11 cellular contexts compared by ENCODE assay signal in genomic region chr1:85297538-85297854, GRCh38. TPM values are rescaled to one million over a fixed set of nuclear protein-coding genes. Genes with fewer than 3 reads are reported as not detected.
DNase-seq lines count a peak whose midpoint lies in the region; ATAC-seq, FAIRE-seq and TF ChIP-seq lines count a peak whose summit lies in the region.
"Had no signal": no experiment of that assay in that cellular context is flagged by ENCODE, and none has a peak within 500 bp of the region (broad histone marks: within the 10 kb centered on the region; RNA-seq: fewer than 3 reads in every experiment).

No MANE protein-coding gene starts in this region.

- H3K23ac ChIP-seq in IMR-90 (ENCODE audit: low read depth, low read length) = no peak overlapping the region; the same call in 1 of the 2 replicates

- H3K27me3 ChIP-seq in A673 (replicated peaks; ENCODE audit: insufficient read depth, low read depth, low read length, poor library complexity) (no peaks in the 10 kb centered on the region), IMR-90 (ENCODE audit: control insufficient read depth, insufficient read depth, low read length) (no peaks in the 10 kb centered on the region)

- H4K8ac ChIP-seq in IMR-90 (ENCODE audit: low read depth in 2 of 2, low read length in 2 of 2) = peak overlapping the region in 1 of 2 experiments; percentile 59; a peak in 2 of 4 replicates

- H3K36me3 ChIP-seq in A673 (ENCODE audit: insufficient read depth, low read length, poor library complexity, severe bottlenecking) (no peaks in the 10 kb centered on the region), IMR-90 (ENCODE audit: control insufficient read depth, insufficient read depth, low read length) (no peaks in the 10 kb centered on the region)

- intact Hi-C loops in A673 (cut with micrococcal nuclease; ENCODE audit: unreplicated experiment) (no loop called here), IMR-90 (cut with micrococcal nuclease) (no loop called here)

- TF ChIP-seq POLR2A in IMR-90 (IDR thresholded peaks at IDR 0.05; ENCODE audit: low read depth, low read length) = no peak

- peak overlapping the region; percentile 60 for H3K4me2 ChIP-seq in IMR-90 (ENCODE audit: low read depth, low read length)

- H4K5ac ChIP-seq in IMR-90 (ENCODE audit: low read depth, low read length) = peak overlapping the region; percentile 31

- H3K27ac Mint-ChIP-seq in natural killer cell treated with Interleukin-12 subunit alpha and Interleukin-12 subunit beta and Interleukin-15 and Interleukin-18, amount 100 ng/mL, for 72 hours = peak overlapping the region; percentile 53 to 59

- H3K4me3 ChIP-seq in A673 (ENCODE audit: low read depth, low read length, poor library complexity, severe bottlenecking) (peak overlapping the region; percentile 20), IMR-90 (ENCODE audit: insufficient read depth, low read depth, low read length) (peak overlapping the region; percentile 0; the same call in 1 of the 2 replicates), coronary artery (peak overlapping the region; percentile 39)

- H3K18ac ChIP-seq in IMR-90 (ENCODE audit: low read depth, low read length) = peak overlapping the region; percentile 67

- H2BK5ac ChIP-seq in IMR-90 (ENCODE audit: low read depth, low read length, poor library complexity, severe bottlenecking) = peak overlapping the region; percentile 82

- peak overlapping the region; percentile 42; the same call in 1 of the 2 replicates for H3K56ac ChIP-seq in IMR-90 (ENCODE audit: extremely low read depth, insufficient read depth, low read length)

- CTCF ChIA-PET in A673 (lab: Charles Lee) = interaction anchor here (1.5 kb wide), 1 partner anchor 38 kb away, joined by 4 read pairs; the partner anchor contains the start of gene C1orf52
- CTCF ChIA-PET in IMR-90 (lab: Yijun Ruan, JAX) = interaction anchor here (0.6 to 1.1 kb wide), 5 partner anchors 11 to 353 kb away, joined by 3 to 4 read pairs (median 3); partner anchors contain the start of gene C1orf52

- FAIRE-seq in RCC 7860 (lab: Jason Lieb, UNC) = no peak
- FAIRE-seq: D721Med had no signal

- dilution Hi-C loops in IMR-90 (cut with HindIII; ENCODE audit: low sequenced_read_pairs, unreplicated experiment) = no loop called here

- H2BK120ac ChIP-seq in IMR-90 (ENCODE audit: low read depth, low read length) = peak overlapping the region; percentile 86

- peaks cover 22% of the 10 kb centered on the region for H3K9me1 ChIP-seq in IMR-90 (ENCODE audit: insufficient read depth, low read length)

- H4K20me1 ChIP-seq in IMR-90 (ENCODE audit: insufficient read depth, low read length) = peaks cover 3% of the 10 kb centered on the region; the same call in 1 of the 2 replicates

- ATAC-seq in IMR-90 (ENCODE audit: low read depth) = peak; percentile 7
- ATAC-seq in natural killer cell treated with Interleukin-12 subunit alpha and Interleukin-12 subunit beta and Interleukin-15 and Interleukin-18, amount 100 ng/mL, for 72 hours = no peak

- H3K14ac ChIP-seq in IMR-90 (replicated peaks; ENCODE audit: low read depth, low read length) = peak overlapping the region; percentile 53

- H3K36me3 Mint-ChIP-seq in natural killer cell treated with Interleukin-12 subunit alpha and Interleukin-12 subunit beta and Interleukin-15 and Interleukin-18, amount 100 ng/mL, for 72 hours = no peaks in the 10 kb centered on the region

- peak overlapping the region; percentile 69 for H3K4me3 Mint-ChIP-seq in natural killer cell treated with Interleukin-12 subunit alpha and Interleukin-12 subunit beta and Interleukin-15 and Interleukin-18, amount 100 ng/mL, for 72 hours
- H3K4me3 Mint-ChIP-seq: H9 had no signal

- peak overlapping the region; percentile 73 for H2BK20ac ChIP-seq in IMR-90 (ENCODE audit: low read depth, low read length)

- H3K27ac ChIP-seq in A673 (ENCODE audit: low read depth, low read length, poor library complexity, severe bottlenecking) (peak overlapping the region; percentile 54), IMR-90 (ENCODE audit: insufficient read depth, low read length) (peak overlapping the region; percentile 69), coronary artery (peak overlapping the region; percentile 11 to 86)

- peak overlapping the region; percentile 31; the same call in 1 of the 2 replicates for H3K9ac ChIP-seq in IMR-90 (ENCODE audit: low read depth, low read length)

- peak overlapping the region; percentile 77; the same call in 1 of the 2 replicates for H4K91ac ChIP-seq in IMR-90 (ENCODE audit: insufficient read depth, low read depth, low read length)

- TF ChIP-seq CTCF in A673 (conservative IDR thresholded peaks at IDR 0.05; ENCODE audit: low read depth, low read length) = no peak
- no peak for TF ChIP-seq CTCF in IMR-90 (conservative IDR thresholded peaks at IDR 0.05; ENCODE audit: low read depth, low read length)
- no peak for TF ChIP-seq CTCF in coronary artery (IDR thresholded peaks at IDR 0.05)

- H3K9me3 ChIP-seq in A673 (ENCODE audit: low read depth, low read length, poor library complexity, severe bottlenecking) = no peaks in the 10 kb centered on the region
- H3K9me3 ChIP-seq in IMR-90 (ENCODE audit: control insufficient read depth, insufficient read depth, low read length) = no peaks in the 10 kb centered on the region

- no CpG with 5 or more reads among the region's 1 CpG for WGBS in IMR-90 (ENCODE audit: extremely low coverage in 2 of 2, insufficient read length in 1 of 2), 2 experiments

- peak overlapping the region; percentile 45 for H2AK5ac ChIP-seq in IMR-90 (ENCODE audit: low read depth, low read length)

- DNase-seq in A673 (ENCODE audit: low spot score) (no peak), IMR-90 (no peak), coronary artery (ENCODE audit: low spot score) (no peak), NCI-H526 (lab: John Stamatoyannopoulos, UW) (no peak), SIG-M5 treated with dmso at 0.1 percent for 504 hours (lab: John Stamatoyannopoulos, UW; ENCODE audit: unreplicated experiment) (no peak), NCI-H2171 treated with DMSO at 0.1 percent for 48 hours (lab: John Stamatoyannopoulos, UW) (no peak), RCC 7860 (ENCODE audit: low spot score) (no peak)
- DNase-seq in natural killer cell treated with Interleukin-12 subunit alpha and Interleukin-12 subunit beta and Interleukin-15 and Interleukin-18, amount 100 ng/mL, for 72 hours (ENCODE audit: low spot score) = no peak
- DNase-seq: H9, NCI-H1436 had no signal

- H3K79me1 ChIP-seq in IMR-90 (ENCODE audit: low read depth in 1 of 2, low read length in 2 of 2) = peaks cover 0 to 10% of the 10 kb centered on the region in 2 experiments; a peak in 1 of 4 replicates

- H3K9me3 Mint-ChIP-seq in natural killer cell treated with Interleukin-12 subunit alpha and Interleukin-12 subunit beta and Interleukin-15 and Interleukin-18, amount 100 ng/mL, for 72 hours = no peaks in the 10 kb centered on the region
- H3K9me3 Mint-ChIP-seq: H9 had no signal

- peak overlapping the region; percentile 82; the same call in 1 of the 3 replicates for H2BK15ac ChIP-seq in IMR-90 (ENCODE audit: low read depth, low read length)

- H2AK9ac ChIP-seq in IMR-90 (replicated peaks; ENCODE audit: low read depth, low read length, poor library complexity) = peak overlapping the region; percentile 39

- no peak for TF ChIP-seq RAD21 in IMR-90 (IDR thresholded peaks at IDR 0.05; ENCODE audit: low read length)

- peaks cover 42 to 46% of the 10 kb centered on the region in 2 donors for H3K27me3 Mint-ChIP-seq in natural killer cell treated with Interleukin-12 subunit alpha and Interleukin-12 subunit beta and Interleukin-15 and Interleukin-18, amount 100 ng/mL, for 72 hours

- in situ Hi-C loops in IMR-90 (cut with MboI; ENCODE audit: low sequenced_read_pairs) = no loop called here

- POLR2A ChIA-PET in A673 (lab: Charles Lee; ENCODE audit: low non-redundant PET) (no interaction called here), IMR-90 (lab: Charles Lee; ENCODE audit: unreplicated experiment) (interaction anchor here (1.1 to 1.4 kb wide), 3 partner anchors 281 to 288 kb away, joined by 3 to 4 read pairs (median 3); partner anchors contain the start of gene CCN1)

- H2AFZ ChIP-seq in IMR-90 (replicated peaks; ENCODE audit: low read length, poor library complexity) = no peak overlapping the region

- H3K4me1 Mint-ChIP-seq in natural killer cell treated with Interleukin-12 subunit alpha and Interleukin-12 subunit beta and Interleukin-15 and Interleukin-18, amount 100 ng/mL, for 72 hours (ENCODE audit: low read depth in 2 of 2) = peaks cover 26 to 29% of the 10 kb centered on the region in 2 donors

- H3K4me1 ChIP-seq in A673 (ENCODE audit: insufficient read depth, low read length, poor library complexity, severe bottlenecking) (peaks cover 19% of the 10 kb centered on the region), IMR-90 (ENCODE audit: control insufficient read depth, insufficient read depth, low read length) (peaks cover 19% of the 10 kb centered on the region)

- peak overlapping the region; percentile 72 for H3K4ac ChIP-seq in IMR-90 (ENCODE audit: low read depth, low read length)

- no TSS peak for BruUV-seq in A673 (replicated peaks; lab: Mats Ljungman, UMichigan)
- no TSS peak for BruUV-seq in IMR-90 (replicated peaks; lab: Mats Ljungman, UMichigan)

TF ChIP-seq in IMR-90, 13 proteins besides CTCF, POLR2A, EP300 and RAD21 (continues in another document):
- TF ChIP-seq MAFK (IDR thresholded peaks at IDR 0.05; ENCODE audit: low read depth, low read length) = no peak
- no peak for TF ChIP-seq CEBPB (IDR thresholded peaks at IDR 0.05; ENCODE audit: low read depth, low read length)
- no peak for TF ChIP-seq BHLHE40 (IDR thresholded peaks at IDR 0.05; ENCODE audit: low read depth, low read length)
- TF ChIP-seq FOS (IDR thresholded peaks at IDR 0.05; ENCODE audit: low read depth, low read length) = no peak
- TF ChIP-seq MXI1 (IDR thresholded peaks at IDR 0.05; ENCODE audit: borderline replicate concordance, low read depth, low read length) = no peak
- no peak for TF ChIP-seq SMC3 (IDR thresholded peaks at IDR 0.05; ENCODE audit: low read depth, low read length)
- TF ChIP-seq MAZ (IDR thresholded peaks at IDR 0.05; ENCODE audit: borderline replicate concordance, low read depth, low read length) = no peak

RNA-seq across cellular contexts. Expression of gene BCL10, which starts 21.1 kb away (rescaled TPM):
- total RNA-seq in A673 (2021) (18.1 and 20.9 TPM in 2 replicates), IMR-90 (2012; rRNA removed) (30.5 and 51.4 TPM in 2 replicates)
- 11.2 and 15.3 TPM in 2 replicates for polyA plus RNA-seq in IMR-90 (2012; rRNA removed)
- polyA plus RNA-seq in IMR-90 (2012; cell fraction: cytosol; rRNA removed) = 3.2 and 4.2 TPM in 2 replicates
- polyA plus RNA-seq in IMR-90 (2012; cell fraction: nucleus; rRNA removed; ENCODE audit: low replicate concordance) = 4.7 and 10.9 TPM in 2 replicates
- total RNA-seq in natural killer cell treated with Interleukin-12 subunit alpha and Interleukin-12 subunit beta and Interleukin-15 and Interleukin-18, amount 100 ng/mL, for 72 hours = 10 to 100 TPM; 13.8 to 27.8 TPM

RNA-seq across cellular contexts. Expression of gene C1orf52, which starts 38.0 kb away (rescaled TPM):
- 30.2 and 31.9 TPM in 2 replicates for total RNA-seq in A673 (2021)
- total RNA-seq in IMR-90 (2012; rRNA removed) = 16.3 and 23.1 TPM in 2 replicates
- 31.3 and 33.5 TPM in 2 replicates for polyA plus RNA-seq in IMR-90 (2012; rRNA removed)
- polyA plus RNA-seq in IMR-90 (2012; cell fraction: cytosol; rRNA removed) = 22.6 and 25.9 TPM in 2 replicates
- 36.7 and 40.2 TPM in 2 replicates for polyA plus RNA-seq in IMR-90 (2012; cell fraction: nucleus; rRNA removed; ENCODE audit: low replicate concordance)
- total RNA-seq in natural killer cell treated with Interleukin-12 subunit alpha and Interleukin-12 subunit beta and Interleukin-15 and Interleukin-18, amount 100 ng/mL, for 72 hours = 10 to 100 TPM; 28.6 to 29.6 TPM
